Comparison of ENCODE assay signal across 1 cellular context in genomic region chr2:69997296-69998184, GRCh38.
A peak's percentile ranks its signal among the peaks of the same experiment; 100 is the strongest.
TF ChIP-seq lines count a peak whose summit lies in the region.

No MANE protein-coding gene starts in this region.

TF ChIP-seq in K562, 482 proteins besides CTCF, POLR2A, EP300 and RAD21 (continued from another document and continues in another):
- no peak for TF ChIP-seq ETS1 (conservative IDR thresholded peaks at IDR 0.05; ENCODE audit: control insufficient read depth, low read depth, low read length)
- no peak for TF ChIP-seq NKRF (IDR thresholded peaks at IDR 0.05; ENCODE audit: borderline replicate concordance)
- TF ChIP-seq C11orf30 (IDR thresholded peaks at IDR 0.05; ENCODE audit: low read depth), result peak; percentile 87
- TF ChIP-seq BDP1 (IDR thresholded peaks at IDR 0.05; ENCODE audit: insufficient read depth, insufficient read length), result no peak
- no peak for TF ChIP-seq RBBP5 (IDR thresholded peaks at IDR 0.05; ENCODE audit: borderline replicate concordance, insufficient read depth, low read length, poor library complexity, severe bottlenecking)
- no peak for TF ChIP-seq ZC3H8 (IDR thresholded peaks at IDR 0.05)
- TF ChIP-seq, protein P1, sequence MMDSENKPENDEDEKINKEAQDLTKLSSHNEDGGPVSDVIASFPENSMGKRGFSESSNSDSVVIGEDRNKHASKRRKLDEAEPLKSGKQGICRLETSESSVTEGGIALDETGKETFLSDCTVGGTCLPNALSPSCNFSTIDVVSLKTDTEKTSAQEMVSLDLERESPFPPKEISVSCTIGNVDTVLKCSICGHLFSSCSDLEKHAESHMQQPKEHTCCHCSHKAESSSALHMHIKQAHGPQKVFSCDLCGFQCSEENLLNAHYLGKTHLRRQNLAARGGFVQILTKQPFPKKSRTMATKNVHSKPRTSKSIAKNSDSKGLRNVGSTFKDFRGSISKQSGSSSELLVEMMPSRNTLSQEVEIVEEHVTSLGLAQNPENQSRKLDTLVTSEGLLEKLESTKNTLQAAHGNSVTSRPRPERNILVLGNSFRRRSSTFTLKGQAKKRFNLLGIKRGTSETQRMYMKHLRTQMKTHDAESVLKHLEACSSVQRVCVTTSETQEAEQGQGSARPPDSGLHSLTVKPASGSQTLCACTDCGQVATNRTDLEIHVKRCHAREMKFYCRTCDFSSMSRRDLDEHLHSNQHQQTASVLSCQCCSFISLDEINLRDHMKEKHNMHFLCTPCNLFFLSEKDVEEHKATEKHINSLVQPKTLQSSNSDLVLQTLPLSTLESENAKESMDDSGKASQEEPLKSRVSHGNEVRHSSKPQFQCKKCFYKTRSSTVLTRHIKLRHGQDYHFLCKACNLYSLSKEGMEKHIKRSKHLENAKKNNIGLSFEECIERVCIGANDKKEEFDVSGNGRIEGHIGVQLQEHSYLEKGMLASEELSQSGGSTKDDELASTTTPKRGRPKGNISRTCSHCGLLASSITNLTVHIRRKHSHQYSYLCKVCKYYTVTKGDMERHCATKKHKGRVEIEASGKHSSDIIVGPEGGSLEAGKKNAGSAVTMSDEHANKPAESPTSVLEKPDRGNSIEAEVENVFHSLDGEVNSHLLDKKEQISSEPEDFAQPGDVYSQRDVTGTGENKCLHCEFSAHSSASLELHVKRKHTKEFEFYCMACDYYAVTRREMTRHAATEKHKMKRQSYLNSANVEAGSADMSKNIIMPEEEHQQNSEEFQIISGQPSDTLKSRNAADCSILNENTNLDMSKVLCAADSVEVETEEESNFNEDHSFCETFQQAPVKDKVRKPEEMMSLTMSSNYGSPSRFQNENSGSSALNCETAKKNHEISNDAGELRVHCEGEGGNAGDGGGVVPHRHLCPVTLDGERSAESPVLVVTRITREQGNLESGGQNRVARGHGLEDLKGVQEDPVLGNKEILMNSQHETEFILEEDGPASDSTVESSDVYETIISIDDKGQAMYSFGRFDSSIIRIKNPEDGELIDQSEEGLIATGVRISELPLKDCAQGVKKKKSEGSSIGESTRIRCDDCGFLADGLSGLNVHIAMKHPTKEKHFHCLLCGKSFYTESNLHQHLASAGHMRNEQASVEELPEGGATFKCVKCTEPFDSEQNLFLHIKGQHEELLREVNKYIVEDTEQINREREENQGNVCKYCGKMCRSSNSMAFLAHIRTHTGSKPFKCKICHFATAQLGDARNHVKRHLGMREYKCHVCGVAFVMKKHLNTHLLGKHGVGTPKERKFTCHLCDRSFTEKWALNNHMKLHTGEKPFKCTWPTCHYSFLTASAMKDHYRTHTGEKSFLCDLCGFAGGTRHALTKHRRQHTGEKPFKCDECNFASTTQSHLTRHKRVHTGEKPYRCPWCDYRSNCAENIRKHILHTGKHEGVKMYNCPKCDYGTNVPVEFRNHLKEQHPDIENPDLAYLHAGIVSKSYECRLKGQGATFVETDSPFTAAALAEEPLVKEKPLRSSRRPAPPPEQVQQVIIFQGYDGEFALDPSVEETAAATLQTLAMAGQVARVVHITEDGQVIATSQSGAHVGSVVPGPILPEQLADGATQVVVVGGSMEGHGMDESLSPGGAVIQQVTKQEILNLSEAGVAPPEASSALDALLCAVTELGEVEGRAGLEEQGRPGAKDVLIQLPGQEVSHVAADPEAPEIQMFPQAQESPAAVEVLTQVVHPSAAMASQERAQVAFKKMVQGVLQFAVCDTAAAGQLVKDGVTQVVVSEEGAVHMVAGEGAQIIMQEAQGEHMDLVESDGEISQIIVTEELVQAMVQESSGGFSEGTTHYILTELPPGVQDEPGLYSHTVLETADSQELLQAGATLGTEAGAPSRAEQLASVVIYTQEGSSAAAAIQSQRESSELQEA (IDR thresholded peaks at IDR 0.05; ENCODE audit: low read depth), result no peak
- peak in 1 of 2 experiments; percentile 87; a peak in 2 of 4 replicates for TF ChIP-seq HDAC1 (IDR thresholded peaks at IDR 0.05)
- TF ChIP-seq, protein P2, sequence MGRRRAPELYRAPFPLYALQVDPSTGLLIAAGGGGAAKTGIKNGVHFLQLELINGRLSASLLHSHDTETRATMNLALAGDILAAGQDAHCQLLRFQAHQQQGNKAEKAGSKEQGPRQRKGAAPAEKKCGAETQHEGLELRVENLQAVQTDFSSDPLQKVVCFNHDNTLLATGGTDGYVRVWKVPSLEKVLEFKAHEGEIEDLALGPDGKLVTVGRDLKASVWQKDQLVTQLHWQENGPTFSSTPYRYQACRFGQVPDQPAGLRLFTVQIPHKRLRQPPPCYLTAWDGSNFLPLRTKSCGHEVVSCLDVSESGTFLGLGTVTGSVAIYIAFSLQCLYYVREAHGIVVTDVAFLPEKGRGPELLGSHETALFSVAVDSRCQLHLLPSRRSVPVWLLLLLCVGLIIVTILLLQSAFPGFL (CRISPR knock-in tag; IDR thresholded peaks at IDR 0.05), result no peak
- peak; percentile 83 for TF ChIP-seq LEF1 (IDR thresholded peaks at IDR 0.05)
- TF ChIP-seq ZNF347 (CRISPR knock-in tag; IDR thresholded peaks at IDR 0.05; ENCODE audit: low read depth), result no peak
- peak; percentile 57; the same call in 1 of the 2 replicates for TF ChIP-seq MTA1 (IDR thresholded peaks at IDR 0.05; ENCODE audit: borderline replicate concordance)
- no peak for TF ChIP-seq MEF2D (tag; conservative IDR thresholded peaks at IDR 0.05; ENCODE audit: low read depth)
- TF ChIP-seq ZNF24 (IDR thresholded peaks at IDR 0.05), result no peak
- no peak for TF ChIP-seq POLR2H (tag; IDR thresholded peaks at IDR 0.05; ENCODE audit: low read depth)
- no peak for TF ChIP-seq HNRNPUL1 (IDR thresholded peaks at IDR 0.05; ENCODE audit: low read length)
- no peak for TF ChIP-seq HSF4 (CRISPR knock-in tag; IDR thresholded peaks at IDR 0.05; ENCODE audit: borderline replicate concordance)
- no peak for TF ChIP-seq NR2C1 (IDR thresholded peaks at IDR 0.05)
- TF ChIP-seq NR2C1 (tag; IDR thresholded peaks at IDR 0.05), result no peak
- TF ChIP-seq PHTF2 (CRISPR knock-in tag; IDR thresholded peaks at IDR 0.05), result no peak
- no peak for TF ChIP-seq GTF3C2 (IDR thresholded peaks at IDR 0.05; ENCODE audit: borderline replicate concordance, extremely low read depth, insufficient read length)
- TF ChIP-seq RB1 (IDR thresholded peaks at IDR 0.05; ENCODE audit: low read depth), result no peak
- TF ChIP-seq FOXA1 (IDR thresholded peaks at IDR 0.05; ENCODE audit: borderline replicate concordance), result no peak
- no peak for TF ChIP-seq ZC3H4 (CRISPR knock-in tag; IDR thresholded peaks at IDR 0.05; ENCODE audit: borderline replicate concordance)
- no peak for TF ChIP-seq ZNF239 (CRISPR knock-in tag; IDR thresholded peaks at IDR 0.05)
- TF ChIP-seq ARNT (IDR thresholded peaks at IDR 0.05), result 0 out of 4 replicates have a peak, but pooled peaks have one; percentile 18 to 21
- TF ChIP-seq CHCHD3 (CRISPR knock-in tag; IDR thresholded peaks at IDR 0.05), result no peak
- TF ChIP-seq L3MBTL2 (IDR thresholded peaks at IDR 0.05), result no peak; the same call in 1 of the 2 replicates
- peak; percentile 87 for TF ChIP-seq ZNF589 (CRISPR knock-in tag; IDR thresholded peaks at IDR 0.05; ENCODE audit: low read depth)
- no peak for TF ChIP-seq HLTF (IDR thresholded peaks at IDR 0.05)
- no peak for TF ChIP-seq ZNF274 (IDR thresholded peaks at IDR 0.05; ENCODE audit: borderline replicate concordance, low read depth, low read length)
- TF ChIP-seq ZBED1 (IDR thresholded peaks at IDR 0.05), result no peak
- no peak for TF ChIP-seq SREBF2 (CRISPR knock-in tag; IDR thresholded peaks at IDR 0.05)
- TF ChIP-seq FOXK2 (conservative IDR thresholded peaks at IDR 0.05 in 1 of 2, IDR thresholded peaks at IDR 0.05 in 1 of 2; ENCODE audit: low read depth in 2 of 2), result peak in 1 of 2 experiments; percentile 42; a peak in 1 of 4 replicates
- TF ChIP-seq CBX3 (IDR thresholded peaks at IDR 0.05; ENCODE audit: borderline replicate concordance in 1 of 2, low read length in 2 of 2), result no peak
- no peak for TF ChIP-seq PPARD (CRISPR knock-in tag; IDR thresholded peaks at IDR 0.05)
- TF ChIP-seq E4F1 (CRISPR knock-in tag; IDR thresholded peaks at IDR 0.05; ENCODE audit: borderline replicate concordance), result no peak
- no peak for TF ChIP-seq FOXP4 (CRISPR knock-in tag; IDR thresholded peaks at IDR 0.05; ENCODE audit: borderline replicate concordance)
- TF ChIP-seq EWSR1 (IDR thresholded peaks at IDR 0.05; ENCODE audit: borderline replicate concordance, low read depth, partially characterized antibody), result no peak
- TF ChIP-seq IRF2 (CRISPR knock-in tag; IDR thresholded peaks at IDR 0.05), result no peak
- TF ChIP-seq ZNF280A (IDR thresholded peaks at IDR 0.05; ENCODE audit: low read depth, partially characterized antibody), result no peak
